Comparison of ENCODE assay signal across 21 cellular contexts in the genomic region with DNA sequence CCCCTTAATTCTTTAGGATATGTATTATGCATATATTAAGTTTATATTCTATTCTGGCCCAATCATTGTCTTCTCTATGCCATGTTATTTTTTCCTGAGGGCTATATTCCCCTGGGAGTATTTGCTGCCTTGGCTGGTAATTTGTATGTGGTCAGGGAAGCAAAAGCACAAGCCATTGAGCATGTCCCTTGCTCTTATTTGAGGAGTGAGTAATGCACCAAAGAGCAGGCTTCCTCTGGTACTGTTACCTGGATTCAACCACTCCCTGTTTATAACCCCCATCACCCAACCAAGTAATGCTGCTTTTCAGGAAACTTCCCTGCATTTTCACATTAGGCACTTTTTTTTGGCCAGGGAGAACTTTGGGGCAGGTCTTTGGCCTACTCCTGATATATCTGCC. TPM values are rescaled to one million over a fixed set of nuclear protein-coding genes. Genes with fewer than 3 reads are reported as not detected.
"Had no signal": no experiment of that assay in that cellular context is flagged by ENCODE, and none has a peak within 500 bp of the region (broad histone marks: within the 10 kb centered on the region; RNA-seq: fewer than 3 reads in every experiment).

No MANE protein-coding gene starts in this region.

- H3K36me3 ChIP-seq: cardiac muscle cell, stomach, suprapubic skin, tibial nerve had no signal

- H3K4me1 ChIP-seq: foreskin keratinocyte, parathyroid adenoma, stomach, suprapubic skin, tibial nerve had no signal

- H3K4me3 ChIP-seq: cardiac muscle cell, hepatocyte, stomach, suprapubic skin, tibial nerve had no signal

- ATAC-seq: activated T-cell treated with anti-CD3 and anti-CD28 coated beads, Interleukin-2, amount 50 U/mL, for 72 hours; foreskin keratinocyte; sciatic nerve; stimulated activated memory B cell treated with anti-CD40 and anti-IgM and Interleukin-4, amounts not matched to agents 10 μg/mL and 1 μg/mL and 100 μg/mL, for 72 hours; T-helper 17 cell had no signal

- DNase-seq: activated CD4-positive, alpha-beta memory T cell treated with anti-CD3 and anti-CD28 coated beads for 36 hours; activated CD4-positive, alpha-beta T cell treated with anti-CD3 and anti-CD28 coated beads for 48 hours; activated effector memory CD4-positive, alpha-beta T cell treated with Interleukin-2 at 50 U/mL for 16 hours; activated naive CD4-positive, alpha-beta T cell treated with anti-CD3 and anti-CD28 coated beads for 36 hours; activated naive CD8-positive, alpha-beta T cell treated with anti-CD3 and anti-CD28 coated beads, Interleukin-2, amount 10 ng/mL, durations not matched to agents 7 days and 5 days; activated T-cell treated with anti-CD3 and anti-CD28 coated beads, Interleukin-2, amount 50 U/mL, for 72 hours; amniotic stem cell; immature natural killer cell; nephron progenitor cell; small intestine; stimulated activated CD4-positive, alpha-beta T cell treated with anti-CD3 and anti-CD28 coated beads, Interleukin-15, amount 100 ng/mL, for 24 hours; stomach; T-helper 17 cell had no signal

- H3K27me3 ChIP-seq: cardiac muscle cell, foreskin keratinocyte, hepatocyte, stomach, suprapubic skin, tibial nerve had no signal

- H3K27ac ChIP-seq: cardiac muscle cell, foreskin keratinocyte, hepatocyte, parathyroid adenoma, stomach, suprapubic skin, tibial nerve had no signal

- H3K9me3 ChIP-seq: suprapubic skin had no signal

RNA-seq across cellular contexts. Expression of gene STAC, which starts 36.4 kb away (rescaled TPM):
- total RNA-seq: activated CD4-positive, alpha-beta memory T cell treated with anti-CD3 and anti-CD28 coated beads for 36 hours; activated naive CD4-positive, alpha-beta T cell treated with anti-CD3 and anti-CD28 coated beads for 36 hours; activated naive CD8-positive, alpha-beta T cell treated with anti-CD3 and anti-CD28 coated beads, Interleukin-2, amount 10 ng/mL, durations not matched to agents 7 days and 5 days; activated T-cell treated with anti-CD3 and anti-CD28 coated beads, Interleukin-2, amount 50 U/mL, for 72 hours had no signal
